ENCODE assay signal across 16 cellular contexts in genomic region chr12:11970155-11970520, GRCh38.
DNase-seq lines count a peak whose midpoint lies in the region; ATAC-seq and TF ChIP-seq lines count a peak whose summit lies in the region.
"Had no signal": no experiment of that assay in that cellular context is flagged by ENCODE, and none has a peak within 500 bp of the region (broad histone marks: within the 10 kb centered on the region; RNA-seq: fewer than 3 reads in every experiment).

No MANE protein-coding gene starts in this region.

- no peak for TF ChIP-seq CTCF in type B pancreatic cell (conservative IDR thresholded peaks at IDR 0.05)

- H3K9ac ChIP-seq in iPS-20b (ENCODE audit: low read depth, low read length), result no peak overlapping the region

- ATAC-seq in T-helper 17 cell (no peak), GM21360 (IDR thresholded peaks at IDR 0.05; ENCODE audit: unreplicated experiment) (no peak)

- peaks cover 19% of the 10 kb centered on the region for H3K9me3 Mint-ChIP-seq in activated CD4-positive, alpha-beta T cell treated with anti-CD3 and anti-CD28 coated beads, Interleukin-2, amount 10 ng/mL, durations not matched to agents 24 days and 14 days
- H3K9me3 Mint-ChIP-seq in type B pancreatic cell, result no peaks in the 10 kb centered on the region
- H3K9me3 Mint-ChIP-seq in activated CD4-positive, alpha-beta memory T cell treated with anti-CD3 and anti-CD28 coated beads, Interleukin-2, amount 10 ng/mL, durations not matched to agents 7 days and 5 days, result peaks cover 2% of the 10 kb centered on the region
- H3K9me3 Mint-ChIP-seq: CD4-positive, alpha-beta memory T cell; HFFc6 had no signal

- peak overlapping the region; percentile 32; the same call in 1 of the 2 replicates for H3K4me3 ChIP-seq in iPS-20b (ENCODE audit: low read length)

- CTCF ChIA-PET in activated CD4-positive, alpha-beta memory T cell treated with anti-CD3 and anti-CD28 coated beads, Interleukin-2, amount 10 ng/mL, durations not matched to agents 7 days and 5 days (lab: Charles Lee), result interaction anchor here (0.6 kb wide), 1 partner anchor 126 kb away, joined by 6 read pairs; no protein-coding TSS in a partner anchor

- POLR2A ChIA-PET in activated CD4-positive, alpha-beta memory T cell treated with anti-CD3 and anti-CD28 coated beads, Interleukin-2, amount 10 ng/mL, durations not matched to agents 7 days and 5 days (lab: Charles Lee), result interaction anchor here (2.3 kb wide), 1 partner anchor 11 kb away, joined by 6 read pairs; no protein-coding TSS in a partner anchor

- no peaks in the 10 kb centered on the region for H3K27me3 ChIP-seq in iPS-20b (ENCODE audit: insufficient read depth, low read length)

- no peaks in the 10 kb centered on the region for H3K27me3 Mint-ChIP-seq in activated CD4-positive, alpha-beta T cell treated with anti-CD3 and anti-CD28 coated beads, Interleukin-2, amount 10 ng/mL, durations not matched to agents 24 days and 14 days
- H3K27me3 Mint-ChIP-seq in T-helper 17 cell (peaks cover 5% of the 10 kb centered on the region), type B pancreatic cell (peaks cover 17% of the 10 kb centered on the region)
- H3K27me3 Mint-ChIP-seq in activated CD4-positive, alpha-beta memory T cell treated with anti-CD3 and anti-CD28 coated beads, Interleukin-2, amount 10 ng/mL, durations not matched to agents 7 days and 5 days, result peaks cover 2% of the 10 kb centered on the region
- H3K27me3 Mint-ChIP-seq: CD4-positive, alpha-beta memory T cell had no signal

- DNase-seq in activated CD4-positive, alpha-beta T cell treated with anti-CD3 and anti-CD28 coated beads, Interleukin-2, amount 10 ng/mL, durations not matched to agents 24 days and 14 days, result no peak
- no peak for DNase-seq in activated CD4-positive, alpha-beta T cell treated with anti-CD3 and anti-CD28 coated beads for 48 hours
- no peak for DNase-seq in T-helper 17 cell
- no peak for DNase-seq in type B pancreatic cell (ENCODE audit: extremely low spot score, unreplicated experiment)
- no peak for DNase-seq in activated CD4-positive, CD25-positive, alpha-beta regulatory T cell treated with anti-CD3 and anti-CD28 coated beads, Interleukin-2, amount 50 U/mL, for 72 hours
- DNase-seq in activated CD4-positive, alpha-beta memory T cell treated with anti-CD3 and anti-CD28 coated beads, Interleukin-2, amount 10 ng/mL, durations not matched to agents 7 days and 5 days, result no peak
- DNase-seq: 8988T; Calu3; CD4-positive, alpha-beta memory T cell; GOT3; HFFc6; NCI-H1048; NCI-H1436 treated with DMSO at 0.1 percent for 48 hours; NCI-H524 had no signal

- no peak overlapping the region for H3K4me3 Mint-ChIP-seq in activated CD4-positive, alpha-beta T cell treated with anti-CD3 and anti-CD28 coated beads, Interleukin-2, amount 10 ng/mL, durations not matched to agents 24 days and 14 days
- no peak overlapping the region for H3K4me3 Mint-ChIP-seq in T-helper 17 cell
- no peak overlapping the region for H3K4me3 Mint-ChIP-seq in type B pancreatic cell
- no peak overlapping the region for H3K4me3 Mint-ChIP-seq in activated CD4-positive, alpha-beta memory T cell treated with anti-CD3 and anti-CD28 coated beads, Interleukin-2, amount 10 ng/mL, durations not matched to agents 7 days and 5 days
- H3K4me3 Mint-ChIP-seq: CD4-positive, alpha-beta memory T cell; HFFc6 had no signal

- H3K36me3 ChIP-seq in iPS-20b (ENCODE audit: insufficient read depth, low read depth, low read length), result no peaks in the 10 kb centered on the region

- H3K4me1 Mint-ChIP-seq in activated CD4-positive, alpha-beta T cell treated with anti-CD3 and anti-CD28 coated beads, Interleukin-2, amount 10 ng/mL, durations not matched to agents 24 days and 14 days, result peaks cover 22% of the 10 kb centered on the region
- H3K4me1 Mint-ChIP-seq in T-helper 17 cell (peaks cover 15% of the 10 kb centered on the region), type B pancreatic cell (ENCODE audit: unreplicated experiment) (no peaks in the 10 kb centered on the region)
- peaks cover 9% of the 10 kb centered on the region for H3K4me1 Mint-ChIP-seq in activated CD4-positive, alpha-beta memory T cell treated with anti-CD3 and anti-CD28 coated beads, Interleukin-2, amount 10 ng/mL, durations not matched to agents 7 days and 5 days

- intact Hi-C loops in activated CD4-positive, alpha-beta T cell treated with anti-CD3 and anti-CD28 coated beads, Interleukin-2, amount 10 ng/mL, durations not matched to agents 24 days and 14 days (cut with micrococcal nuclease), result no loop called here

- H3K36me3 Mint-ChIP-seq in activated CD4-positive, alpha-beta T cell treated with anti-CD3 and anti-CD28 coated beads, Interleukin-2, amount 10 ng/mL, durations not matched to agents 24 days and 14 days (ENCODE audit: low read depth), result peaks cover 23% of the 10 kb centered on the region
- H3K36me3 Mint-ChIP-seq in T-helper 17 cell (ENCODE audit: low read depth), result no peaks in the 10 kb centered on the region
- H3K36me3 Mint-ChIP-seq in type B pancreatic cell, result no peaks in the 10 kb centered on the region
- H3K36me3 Mint-ChIP-seq in activated CD4-positive, alpha-beta memory T cell treated with anti-CD3 and anti-CD28 coated beads, Interleukin-2, amount 10 ng/mL, durations not matched to agents 7 days and 5 days (ENCODE audit: low read depth), result peaks cover 5% of the 10 kb centered on the region
- H3K36me3 Mint-ChIP-seq: CD4-positive, alpha-beta memory T cell had no signal

- peak overlapping the region; percentile 10 for H3K27ac Mint-ChIP-seq in activated CD4-positive, alpha-beta T cell treated with anti-CD3 and anti-CD28 coated beads, Interleukin-2, amount 10 ng/mL, durations not matched to agents 24 days and 14 days
- peak overlapping the region; percentile 43 for H3K27ac Mint-ChIP-seq in T-helper 17 cell
- H3K27ac Mint-ChIP-seq in type B pancreatic cell, result peak overlapping the region; percentile 1
- no peak overlapping the region for H3K27ac Mint-ChIP-seq in activated CD4-positive, alpha-beta memory T cell treated with anti-CD3 and anti-CD28 coated beads, Interleukin-2, amount 10 ng/mL, durations not matched to agents 7 days and 5 days
- H3K27ac Mint-ChIP-seq: HFFc6 had no signal

- peaks cover 9% of the 10 kb centered on the region; the same call in 1 of the 2 replicates for H3K4me1 ChIP-seq in iPS-20b (ENCODE audit: insufficient read depth, low read length)

- H3K9me3 ChIP-seq in T-helper 17 cell (ENCODE audit: control insufficient read depth, low read length, poor library complexity, severe bottlenecking) (no peaks in the 10 kb centered on the region), iPS-20b (ENCODE audit: insufficient read depth, low read depth, low read length) (no peaks in the 10 kb centered on the region)

- no peak overlapping the region for H3K27ac ChIP-seq in iPS-20b (ENCODE audit: low read length)
